Comparison of ENCODE assay signal across 14 cellular contexts in genomic region chr11:114442559-114442958, GRCh38. TPM values are rescaled to one million over a fixed set of nuclear protein-coding genes. Genes with fewer than 3 reads are reported as not detected.
A peak's percentile ranks its signal among the peaks of the same experiment; 100 is the strongest.
DNase-seq lines count a peak whose midpoint lies in the region; ATAC-seq and TF ChIP-seq lines count a peak whose summit lies in the region.
"Had no signal": no experiment of that assay in that cellular context is flagged by ENCODE, and none has a peak within 500 bp of the region (broad histone marks: within the 10 kb centered on the region; RNA-seq: fewer than 3 reads in every experiment).

No MANE protein-coding gene starts in this region.

- H3K27me3 Mint-ChIP-seq in type B pancreatic cell, result no peaks in the 10 kb centered on the region
- H3K27me3 Mint-ChIP-seq: CD4-positive, alpha-beta T cell had no signal

- H3K9me3 ChIP-seq in hepatocyte (ENCODE audit: low read depth), result no peaks in the 10 kb centered on the region
- H3K9me3 ChIP-seq in left ventricle myocardium inferior (replicated peaks), result no peaks in the 10 kb centered on the region
- H3K9me3 ChIP-seq: Caco-2 had no signal

- WGBS in hepatocyte (ENCODE audit: low lambda C conversion rate, missing lambda C conversion rate), result 81% methylated on average over 1 of the region's 1 CpG

- H3K27me3 ChIP-seq in hepatocyte (no peaks in the 10 kb centered on the region), left ventricle myocardium inferior (ENCODE audit: low read depth) (no peaks in the 10 kb centered on the region)

- H3K4me3 ChIP-seq in hepatocyte (no peak overlapping the region), left ventricle myocardium inferior (no peak overlapping the region)

- TF ChIP-seq CTCF in VCaP (conservative IDR thresholded peaks at IDR 0.05), result no peak
- no peak for TF ChIP-seq CTCF in hepatocyte (IDR thresholded peaks at IDR 0.05; ENCODE audit: poor library complexity)
- TF ChIP-seq CTCF in type B pancreatic cell (conservative IDR thresholded peaks at IDR 0.05), result no peak
- TF ChIP-seq CTCF in left ventricle myocardium inferior (IDR thresholded peaks at IDR 0.05; ENCODE audit: borderline replicate concordance), result no peak

- peaks cover 49% of the 10 kb centered on the region for H3K4me1 Mint-ChIP-seq in type B pancreatic cell (ENCODE audit: unreplicated experiment)

- H3K4me2 ChIP-seq in hepatocyte, result peak overlapping the region; percentile 78

- H3K36me3 ChIP-seq in hepatocyte (replicated peaks; ENCODE audit: insufficient read depth, low read depth) (no peaks in the 10 kb centered on the region), left ventricle myocardium inferior (peaks cover 22% of the 10 kb centered on the region)

- no peak overlapping the region for H2AFZ ChIP-seq in hepatocyte

- H3K9me2 ChIP-seq in hepatocyte (replicated peaks; ENCODE audit: insufficient read depth), result no peaks in the 10 kb centered on the region

- intact Hi-C loops in left ventricle myocardium inferior (cut with micrococcal nuclease), result no loop called here

- no peaks in the 10 kb centered on the region for H4K20me1 ChIP-seq in hepatocyte (ENCODE audit: insufficient read depth, poor library complexity, severe bottlenecking)

- DNase-seq in OCI-M1 (lab: John Stamatoyannopoulos, UW) (peak; percentile 72), hepatocyte (ENCODE audit: low spot score) (no peak), type B pancreatic cell (ENCODE audit: extremely low spot score, unreplicated experiment) (no peak), NCI-H2107 (lab: John Stamatoyannopoulos, UW) (no peak), left ventricle myocardium inferior (no peak), retina (no peak)
- DNase-seq: ACHN; AML-193; Caco-2; CD4-positive, alpha-beta T cell; H9 had no signal

- peaks cover 25% of the 10 kb centered on the region for H3K4me1 ChIP-seq in hepatocyte (ENCODE audit: insufficient read depth)
- peaks cover 71% of the 10 kb centered on the region for H3K4me1 ChIP-seq in left ventricle myocardium inferior

- ATAC-seq in HG02798 (IDR thresholded peaks at IDR 0.05; ENCODE audit: poor library complexity, unreplicated experiment), result no peak

- peaks cover 62% of the 10 kb centered on the region for H3K79me2 ChIP-seq in hepatocyte

- peaks cover 6% of the 10 kb centered on the region for H3K9me3 Mint-ChIP-seq in type B pancreatic cell
- H3K9me3 Mint-ChIP-seq: CD4-positive, alpha-beta T cell; H9 had no signal

- no peak overlapping the region for H3K27ac Mint-ChIP-seq in type B pancreatic cell
- H3K27ac Mint-ChIP-seq: CD4-positive, alpha-beta T cell had no signal

- H3K36me3 Mint-ChIP-seq in type B pancreatic cell, result peaks cover 38% of the 10 kb centered on the region

- peak overlapping the region; percentile 97 for H3K27ac ChIP-seq in VCaP
- H3K27ac ChIP-seq in hepatocyte, result no peak overlapping the region
- H3K27ac ChIP-seq in left ventricle myocardium inferior (replicated peaks), result no peak overlapping the region
- H3K27ac ChIP-seq: C4-2B had no signal

- peak overlapping the region; percentile 22 for H3K4me3 Mint-ChIP-seq in type B pancreatic cell
- H3K4me3 Mint-ChIP-seq: H9 had no signal

RNA-seq across cellular contexts. Expression of gene REXO2, which starts 3.3 kb away (rescaled TPM):
- total RNA-seq in hepatocyte (84.4 and 124 TPM in 2 replicates), type B pancreatic cell (ENCODE audit: low replicate concordance) (84.9 and 166 TPM in 2 replicates), left ventricle myocardium inferior (182 TPM)
- polyA plus RNA-seq in hepatocyte, result 160 and 187 TPM in 2 replicates

RNA-seq across cellular contexts. Expression of gene RBM7, which starts 42.1 kb away (rescaled TPM):
- 49.2 and 53.8 TPM in 2 replicates for total RNA-seq in hepatocyte
- 36.2 and 38.2 TPM in 2 replicates for polyA plus RNA-seq in hepatocyte
- 32.6 and 53.8 TPM in 2 replicates for total RNA-seq in type B pancreatic cell (ENCODE audit: low replicate concordance)
- total RNA-seq in left ventricle myocardium inferior, result 20.9 TPM

RNA-seq across cellular contexts. Expression of gene C11orf71, which starts 42.2 kb away (rescaled TPM):
- total RNA-seq in hepatocyte (8.1 and 9.4 TPM in 2 replicates), type B pancreatic cell (ENCODE audit: low replicate concordance) (11.8 and 15.5 TPM in 2 replicates), left ventricle myocardium inferior (10.5 TPM)
- polyA plus RNA-seq in hepatocyte, result 6.4 and 10.2 TPM in 2 replicates
